Comparison of ENCODE assay signal across 16 cellular contexts in genomic region chr11:45816614-45817013, GRCh38. TPM values are rescaled to one million over a fixed set of nuclear protein-coding genes. Genes with fewer than 3 reads are reported as not detected.
DNase-seq lines count a peak whose midpoint lies in the region; ATAC-seq, FAIRE-seq and TF ChIP-seq lines count a peak whose summit lies in the region.
"Had no signal": no experiment of that assay in that cellular context is flagged by ENCODE, and none has a peak within 500 bp of the region (broad histone marks: within the 10 kb centered on the region; RNA-seq: fewer than 3 reads in every experiment).

No MANE protein-coding gene starts in this region.

- TF ChIP-seq CTCF in H9 (conservative IDR thresholded peaks at IDR 0.05): no peak

- H3K4me3 Mint-ChIP-seq in H9: peak overlapping the region in 1 of 2 experiments; percentile 63; a peak in 2 of 5 replicates
- H3K4me3 Mint-ChIP-seq in naive B cell: no peak overlapping the region

- peak overlapping the region; percentile 26 for H3K4me2 ChIP-seq in H9 (ENCODE audit: insufficient read depth, insufficient read length, low read length)
- H3K4me2 ChIP-seq: BLaER1 had no signal

- H2BK12ac ChIP-seq in H9 (ENCODE audit: insufficient read length, low read depth, low read length): no peak overlapping the region

- H3K36me3 Mint-ChIP-seq in H9 (ENCODE audit: insufficient read depth in 1 of 3, low read depth in 3 of 3): no peaks in the 10 kb centered on the region; a peak in 1 of 7 replicates
- H3K36me3 Mint-ChIP-seq in naive B cell: no peaks in the 10 kb centered on the region

- H3T11ph ChIP-seq in H9 (ENCODE audit: low read length): no peak overlapping the region

- no peak overlapping the region for H2BK20ac ChIP-seq in H9 (ENCODE audit: low read depth, low read length, poor library complexity, severe bottlenecking)

- H3K27me3 Mint-ChIP-seq in H9 (ENCODE audit: low read depth) (peaks cover 4% of the 10 kb centered on the region; the same call in 1 of the 2 replicates), naive B cell (no peaks in the 10 kb centered on the region)

- H3K4ac ChIP-seq in H9 (ENCODE audit: low read depth, low read length): no peak overlapping the region

- H4K8ac ChIP-seq in H9 (replicated peaks; ENCODE audit: insufficient read length, low read depth, low read length): no peak overlapping the region

- H4K91ac ChIP-seq in H9 (ENCODE audit: insufficient read length, low read depth, low read length): no peak overlapping the region

- no peaks in the 10 kb centered on the region for H4K20me1 ChIP-seq in H9 (ENCODE audit: control insufficient read depth, insufficient read depth, insufficient read length)

- no peak overlapping the region for H2AK5ac ChIP-seq in H9 (ENCODE audit: insufficient read length, low read length)

- H3K18ac ChIP-seq in H9 (ENCODE audit: insufficient read length, low read depth, low read length): no peak overlapping the region

- no peak overlapping the region for H2BK15ac ChIP-seq in H9 (ENCODE audit: low read depth, low read length)

- H3K9me3 ChIP-seq in H9 (ENCODE audit: control insufficient read depth, low read depth, low read length): no peaks in the 10 kb centered on the region
- H3K9me3 ChIP-seq: BLaER1, tibial artery had no signal

- no peak for TF ChIP-seq POLR2A in GM12891 (IDR thresholded peaks at IDR 0.05; ENCODE audit: low read depth, low read length)

- no peak overlapping the region for H2BK120ac ChIP-seq in H9 (ENCODE audit: low read depth, low read length, poor library complexity, severe bottlenecking)

- no peak overlapping the region for H3K9ac ChIP-seq in H9 (ENCODE audit: extremely low read depth, insufficient read length, low read length)
- H3K9ac ChIP-seq: BLaER1, GM23248 had no signal

- H3K14ac ChIP-seq in H9 (ENCODE audit: insufficient read depth, low read length): no peak overlapping the region

- no peaks in the 10 kb centered on the region; the same call in 1 of the 2 replicates for H3K4me1 ChIP-seq in H9 (ENCODE audit: insufficient read depth, low read length)
- H3K4me1 ChIP-seq: tibial artery had no signal

- H4K5ac ChIP-seq in H9 (ENCODE audit: insufficient read length, low read depth, low read length): no peak overlapping the region

- FAIRE-seq in GM12891 (lab: Jason Lieb, UNC): no peak
- FAIRE-seq: astrocyte, HTR-8/SVneo, keratinocyte had no signal

- no peaks in the 10 kb centered on the region for H3K27me3 ChIP-seq in H9 (ENCODE audit: insufficient read depth, low read length)
- H3K27me3 ChIP-seq: BLaER1, tibial artery had no signal

- no peak overlapping the region for H2AFZ ChIP-seq in H9 (ENCODE audit: low read length)
- H2AFZ ChIP-seq: GM23248 had no signal

- WGBS in H9 (ENCODE audit: extremely low coverage, insufficient read length, low lambda C conversion rate): no CpG with 5 or more reads among the region's 3 CpGs

- H3K23ac ChIP-seq in H9 (ENCODE audit: insufficient read length, low read depth, low read length): no peak overlapping the region

- H3K27ac Mint-ChIP-seq in H9 (peak overlapping the region in 2 of 3 experiments; percentile 28 to 63; a peak in 2 of 7 replicates), naive B cell (peak overlapping the region; percentile 38 to 99 (median 84))

- H3K23me2 ChIP-seq in H9 (ENCODE audit: insufficient read length, low read depth, low read length, poor library complexity, severe bottlenecking): no peaks in the 10 kb centered on the region

- H2BK5ac ChIP-seq in H9 (ENCODE audit: insufficient read length, low read length): no peak overlapping the region

- H3K27ac ChIP-seq in H9 (ENCODE audit: insufficient read length, low read depth, low read length): no peak overlapping the region
- H3K27ac ChIP-seq: BLaER1, GM23248, tibial artery had no signal

- ATAC-seq in naive B cell (ENCODE audit: low read depth in 2 of 2): no peak

- no peaks in the 10 kb centered on the region for H3K79me1 ChIP-seq in H9 (ENCODE audit: insufficient read depth, low read depth, low read length, poor library complexity, severe bottlenecking)

- H3K9me3 Mint-ChIP-seq in H9 (no peaks in the 10 kb centered on the region), naive B cell (peaks cover 0 to 3% (median 0%) of the 10 kb centered on the region in 7 donors)

- no peak overlapping the region for H3K56ac ChIP-seq in H9 (ENCODE audit: insufficient read length, low read depth, low read length)

- H3K4me1 Mint-ChIP-seq in H9: peaks cover 20 to 36% of the 10 kb centered on the region in 2 experiments
- H3K4me1 Mint-ChIP-seq in naive B cell: peaks cover 22 to 46% (median 30%) of the 10 kb centered on the region in 3 donors

- DNase-seq in H9 (peak; percentile 79), NCI-H2029 (lab: John Stamatoyannopoulos, UW) (peak; percentile 75), astrocyte of the hippocampus (ENCODE audit: low read depth, low spot score) (peak; percentile 33), naive B cell (no peak), head of caudate nucleus (no peak), GM12891 (ENCODE audit: insufficient read length, low spot score) (no peak)
- DNase-seq in activated CD8-positive, alpha-beta memory T cell treated with anti-CD3 and anti-CD28 coated beads for 24 hours: no peak
- DNase-seq: activated CD4-positive, alpha-beta T cell treated with anti-CD3 and anti-CD28 coated beads for 1 hour; activated CD8-positive, alpha-beta memory T cell treated with anti-CD3 and anti-CD28 coated beads, Interleukin-2, amount 50 U/mL, for 4 hours; GM23248; stimulated activated CD4-positive, alpha-beta T cell treated with anti-CD3 and anti-CD28 coated beads, Interleukin-4, amount 100 ng/mL, for 1 hour had no signal

- H3K79me2 ChIP-seq in H9 (ENCODE audit: insufficient read depth, low read length): no peaks in the 10 kb centered on the region

- intact Hi-C loops in head of caudate nucleus (cut with DNase I): no loop called here

TF ChIP-seq in GM12891, 5 proteins besides CTCF, POLR2A, EP300 and RAD21:
- TF ChIP-seq PAX5 (IDR thresholded peaks at IDR 0.05; ENCODE audit: insufficient read depth, low read length, severe bottlenecking) (no peak), POU2F2 (IDR thresholded peaks at IDR 0.05; ENCODE audit: low read depth, low read length) (no peak), TAF1 (IDR thresholded peaks at IDR 0.05; ENCODE audit: low read depth, low read length) (no peak), SPI1 (IDR thresholded peaks at IDR 0.05; ENCODE audit: low read depth, low read length) (no peak), POLR2AphosphoS5 (IDR thresholded peaks at IDR 0.05; ENCODE audit: low read depth, low read length) (no peak)

RNA-seq across cellular contexts. Expression of gene SLC35C1, which starts 11.7 kb away (rescaled TPM):
- total RNA-seq in H9 (2021): 8.9 and 10.4 TPM in 2 replicates
- polyA plus RNA-seq in naive B cell (ENCODE audit: low read depth in 6 of 6): 1 to 10 TPM; 3.3 to 7.6 (median 5.7) TPM
- 4.0 TPM for polyA plus RNA-seq in GM12891 (2012; ENCODE audit: low read depth, missing spikeins)

RNA-seq across cellular contexts. Expression of gene CRY2, which starts 30.7 kb away (rescaled TPM):
- 14.4 and 14.5 TPM in 2 replicates for total RNA-seq in H9 (2021)
- polyA plus RNA-seq in naive B cell (ENCODE audit: low read depth in 6 of 6): 10 to 100 TPM in 5 of 6 donors, 1 to 10 TPM in 1; 10.0 to 34.2 (median 26.7) TPM
- 5.2 TPM for polyA plus RNA-seq in GM12891 (2012; ENCODE audit: low read depth, missing spikeins)

Comparison
In these comparisons a context has a peak if more than half of its experiments do, and no peak if none do; other contexts are left out.
1. DNase-seq: peak in H9 (single experiment), NCI-H2029 (single experiment) and astrocyte of the hippocampus (single experiment); none in naive B cell (single experiment), head of caudate nucleus (0 of 42), GM12891 (single experiment) and activated CD8-positive, alpha-beta memory T cell treated with anti-CD3 and anti-CD28 coated beads for 24 hours (single experiment).